In genomic region chr6:13924146-13924948, GRCh38 we compare ENCODE assay signal across 8 cellular contexts. TPM values are rescaled to one million over a fixed set of nuclear protein-coding genes. Genes with fewer than 3 reads are reported as not detected.
DNase-seq lines count a peak whose midpoint lies in the region; ATAC-seq and TF ChIP-seq lines count a peak whose summit lies in the region.

No MANE protein-coding gene starts in this region.

- H3K4me3 ChIP-seq in HUES6 (ENCODE audit: low read depth, low read length) (peak overlapping the region; percentile 83), RWPE2 (ENCODE audit: severe bottlenecking) (peak overlapping the region; percentile 29)

- intact Hi-C loops in MCF 10A (cut with micrococcal nuclease) = no loop called here

- peak; percentile 62 for ATAC-seq in RWPE2 (ENCODE audit: low read depth)
- ATAC-seq in stimulated activated effector memory CD8-positive, alpha-beta T cell treated with anti-CD3 and anti-CD28 coated beads, Interleukin-12 subunit alpha, Interleukin-12 subunit beta, amount 100 ng/mL, for 72 hours = peak; percentile 63
- ATAC-seq in HG02970 (IDR thresholded peaks at IDR 0.05; ENCODE audit: low FRiP score, unreplicated experiment) = no peak

- H3K9me3 Mint-ChIP-seq in MCF 10A (ENCODE audit: unreplicated experiment) = no peaks in the 10 kb centered on the region
- H3K9me3 Mint-ChIP-seq in immature natural killer cell = peaks cover 0 to 5% (median 0%) of the 10 kb centered on the region in 6 donors
- no peaks in the 10 kb centered on the region for H3K9me3 Mint-ChIP-seq in stimulated activated effector memory CD8-positive, alpha-beta T cell treated with anti-CD3 and anti-CD28 coated beads, Interleukin-12 subunit alpha, Interleukin-12 subunit beta, amount 100 ng/mL, for 72 hours

- no peaks in the 10 kb centered on the region for H3K9me3 ChIP-seq in HUES6 (ENCODE audit: control insufficient read depth, insufficient read depth, low read depth, low read length)
- no peaks in the 10 kb centered on the region for H3K9me3 ChIP-seq in RWPE2 (ENCODE audit: severe bottlenecking)

- no peaks in the 10 kb centered on the region for H3K36me3 ChIP-seq in HUES6 (ENCODE audit: control insufficient read depth, insufficient read depth, low read length)
- H3K36me3 ChIP-seq in RWPE2 (ENCODE audit: low read depth) = no peaks in the 10 kb centered on the region

- peaks cover 12% of the 10 kb centered on the region; the same call in 1 of the 2 replicates for H3K4me1 ChIP-seq in HUES6 (ENCODE audit: control insufficient read depth, insufficient read depth, low read length)
- no peaks in the 10 kb centered on the region for H3K4me1 ChIP-seq in RWPE2 (ENCODE audit: insufficient read depth, poor library complexity, severe bottlenecking)

- H3K27me3 Mint-ChIP-seq in MCF 10A (ENCODE audit: insufficient read depth, unreplicated experiment) = peaks cover 63% of the 10 kb centered on the region
- peaks cover 13 to 49% (median 22%) of the 10 kb centered on the region in 3 donors for H3K27me3 Mint-ChIP-seq in immature natural killer cell (ENCODE audit: low read depth in 3 of 3)

- H3K27ac Mint-ChIP-seq in MCF 10A (ENCODE audit: low read depth, unreplicated experiment) = no peak overlapping the region
- H3K27ac Mint-ChIP-seq in immature natural killer cell = no peak overlapping the region
- peak overlapping the region; percentile 45 for H3K27ac Mint-ChIP-seq in stimulated activated effector memory CD8-positive, alpha-beta T cell treated with anti-CD3 and anti-CD28 coated beads, Interleukin-12 subunit alpha, Interleukin-12 subunit beta, amount 100 ng/mL, for 72 hours

- peaks cover 23% of the 10 kb centered on the region for H3K27me3 ChIP-seq in HUES6 (ENCODE audit: control insufficient read depth, insufficient read depth, low read length)
- H3K27me3 ChIP-seq in RWPE2 (ENCODE audit: insufficient read depth, poor library complexity, severe bottlenecking) = peaks cover 50% of the 10 kb centered on the region

- H3K36me3 Mint-ChIP-seq in MCF 10A (ENCODE audit: insufficient read depth, unreplicated experiment) (no peaks in the 10 kb centered on the region), immature natural killer cell (no peaks in the 10 kb centered on the region)
- H3K36me3 Mint-ChIP-seq in stimulated activated effector memory CD8-positive, alpha-beta T cell treated with anti-CD3 and anti-CD28 coated beads, Interleukin-12 subunit alpha, Interleukin-12 subunit beta, amount 100 ng/mL, for 72 hours = no peaks in the 10 kb centered on the region

- CTCF ChIA-PET in MCF 10A (lab: Yijun Ruan, JAX) = interaction anchor here (0.6 to 1.9 kb wide), 6 partner anchors 9 to 1027 kb away, joined by 3 to 6 read pairs (median 4); no protein-coding TSS in a partner anchor

- DNase-seq in COR-L47 (lab: John Stamatoyannopoulos, UW) (peak; percentile 90), RWPE2 (ENCODE audit: low spot score) (no peak), MCF 10A (ENCODE audit: unreplicated experiment) (peak; percentile 13), immature natural killer cell (peak in 2 of 3 donors; percentile 17 to 23), HPDE6-E6E7 (ENCODE audit: extremely low spot score) (no peak)
- peak; percentile 8 to 51 for DNase-seq in stimulated activated effector memory CD8-positive, alpha-beta T cell treated with anti-CD3 and anti-CD28 coated beads, Interleukin-12 subunit alpha, Interleukin-12 subunit beta, amount 100 ng/mL, for 72 hours (ENCODE audit: low spot score in 2 of 2)

- H3K27ac ChIP-seq in HUES6 (ENCODE audit: low read depth, low read length) (no peak overlapping the region), RWPE2 (ENCODE audit: poor library complexity, severe bottlenecking) (no peak overlapping the region)

- H3K4me3 Mint-ChIP-seq in MCF 10A (ENCODE audit: unreplicated experiment) = peak overlapping the region; percentile 67
- peak overlapping the region; percentile 70 to 85 (median 78) for H3K4me3 Mint-ChIP-seq in immature natural killer cell
- peak overlapping the region; percentile 78 for H3K4me3 Mint-ChIP-seq in stimulated activated effector memory CD8-positive, alpha-beta T cell treated with anti-CD3 and anti-CD28 coated beads, Interleukin-12 subunit alpha, Interleukin-12 subunit beta, amount 100 ng/mL, for 72 hours

- BruUV-seq in MCF 10A (replicated peaks; lab: Mats Ljungman, UMichigan) = no TSS peak

- H3K9ac ChIP-seq in HUES6 (ENCODE audit: low read length) = peak overlapping the region; percentile 46

- TF ChIP-seq CTCF in RWPE2 (IDR thresholded peaks at IDR 0.05; ENCODE audit: poor library complexity, severe bottlenecking) (no peak), MCF 10A (IDR thresholded peaks at IDR 0.05; ENCODE audit: unreplicated experiment) (no peak)

- POLR2A ChIA-PET in MCF 10A (lab: Yijun Ruan, JAX) = interaction anchor here (0.9 kb wide), 1 partner anchor 8 kb away, joined by 3 read pairs; no protein-coding TSS in a partner anchor

- H3K4me1 Mint-ChIP-seq in MCF 10A (ENCODE audit: insufficient read depth, unreplicated experiment) (no peaks in the 10 kb centered on the region), immature natural killer cell (peaks cover 12 to 17% of the 10 kb centered on the region in 2 donors)
- peaks cover 14% of the 10 kb centered on the region for H3K4me1 Mint-ChIP-seq in stimulated activated effector memory CD8-positive, alpha-beta T cell treated with anti-CD3 and anti-CD28 coated beads, Interleukin-12 subunit alpha, Interleukin-12 subunit beta, amount 100 ng/mL, for 72 hours

RNA-seq across cellular contexts. Expression of gene RNF182, which starts 0.4 kb away (rescaled TPM):
- not detected in 2 replicates for total RNA-seq in MCF 10A (2022)
- polyA plus RNA-seq in immature natural killer cell = not detected

Comparison
In these comparisons a context has a peak if more than half of its experiments do, and no peak if none do; other contexts are left out.
1. DNase-seq: peak in COR-L47 (single experiment), MCF 10A (single experiment), immature natural killer cell (2 of 3) and stimulated activated effector memory CD8-positive, alpha-beta T cell treated with anti-CD3 and anti-CD28 coated beads, Interleukin-12 subunit alpha, Interleukin-12 subunit beta, amount 100 ng/mL, for 72 hours (2 of 2); none in RWPE2 (single experiment) and HPDE6-E6E7 (single experiment).
2. Peak in every context shown above with its lines, with median percentiles within 50 percentile points of each other: H3K4me3 Mint-ChIP-seq.